30 cellular contexts compared by ENCODE assay signal in genomic region chr5:76670508-76670907, GRCh38. TPM values are rescaled to one million over a fixed set of nuclear protein-coding genes. Genes with fewer than 3 reads are reported as not detected.
"Had no signal": no experiment of that assay in that cellular context is flagged by ENCODE, and none has a peak within 500 bp of the region (broad histone marks: within the 10 kb centered on the region; RNA-seq: fewer than 3 reads in every experiment).

No MANE protein-coding gene starts in this region.

- ATAC-seq: gastrocnemius medialis, left cardiac atrium, psoas muscle had no signal

- H3K4me1 Mint-ChIP-seq: activated CD4-positive, alpha-beta memory T cell treated with anti-CD3 and anti-CD28 coated beads, Interleukin-2, amount 10 ng/mL, durations not matched to agents 7 days and 5 days; activated CD4-positive, alpha-beta T cell treated with anti-CD3 and anti-CD28 coated beads, Interleukin-2, amount 10 ng/mL, durations not matched to agents 7 days and 5 days; activated naive CD8-positive, alpha-beta T cell treated with anti-CD3 and anti-CD28 coated beads for 36 hours; brain; naive B cell; neural progenitor cell had no signal

- DNase-seq: activated CD4-positive, alpha-beta memory T cell treated with anti-CD3 and anti-CD28 coated beads, Interleukin-2, amount 10 ng/mL, durations not matched to agents 7 days and 5 days; activated CD4-positive, alpha-beta T cell treated with anti-CD3 and anti-CD28 coated beads for 1 hour; activated CD4-positive, alpha-beta T cell treated with anti-CD3 and anti-CD28 coated beads, Interleukin-2, amount 10 ng/mL, durations not matched to agents 7 days and 5 days; activated CD8-positive, alpha-beta memory T cell treated with anti-CD3 and anti-CD28 coated beads, Interleukin-2, amount 50 U/mL, for 48 hours; activated naive CD4-positive, alpha-beta T cell; activated naive CD8-positive, alpha-beta T cell treated with anti-CD3 and anti-CD28 coated beads for 36 hours; activated T-cell treated with anti-CD3 and anti-CD28 coated beads, Interleukin-2, amount 50 U/mL, for 24 hours; adrenal gland; cerebellar nuclear complex; colonic mucosa; effector CD8-positive, alpha-beta T cell; gastrocnemius medialis; glutamatergic neuron; islet precursor cell; left cardiac atrium; mammary epithelial cell; naive B cell; occipital lobe; psoas muscle; sigmoid colon; small intestine; stimulated activated CD4-positive, alpha-beta T cell treated with anti-CD3 and anti-CD28 coated beads, Interleukin-4, amount 100 ng/mL, for 4 hours; stimulated activated naive CD4-positive, alpha-beta T cell; T1000 had no signal

- FAIRE-seq: endometrium, small intestine had no signal

- H3K27ac Mint-ChIP-seq: activated CD4-positive, alpha-beta memory T cell treated with anti-CD3 and anti-CD28 coated beads, Interleukin-2, amount 10 ng/mL, durations not matched to agents 7 days and 5 days; activated CD4-positive, alpha-beta T cell treated with anti-CD3 and anti-CD28 coated beads, Interleukin-2, amount 10 ng/mL, durations not matched to agents 7 days and 5 days; activated naive CD8-positive, alpha-beta T cell treated with anti-CD3 and anti-CD28 coated beads for 36 hours; brain; naive B cell; neural progenitor cell; T-helper 1 cell treated with Interleukin-12 subunit alpha and Interleukin-12 subunit beta and Interleukin-4 antibody, amounts not matched to agents 30 μg/mL and 1 μg/mL, for 36 hours had no signal

- H3K27me3 Mint-ChIP-seq: activated CD4-positive, alpha-beta memory T cell treated with anti-CD3 and anti-CD28 coated beads, Interleukin-2, amount 10 ng/mL, durations not matched to agents 7 days and 5 days; activated CD4-positive, alpha-beta T cell treated with anti-CD3 and anti-CD28 coated beads, Interleukin-2, amount 10 ng/mL, durations not matched to agents 7 days and 5 days; activated naive CD8-positive, alpha-beta T cell treated with anti-CD3 and anti-CD28 coated beads for 36 hours; activated T-cell treated with anti-CD3 and anti-CD28 coated beads, Interleukin-2, amount 50 U/mL, for 24 hours; naive B cell had no signal

- H3K9me3 Mint-ChIP-seq: activated CD4-positive, alpha-beta memory T cell treated with anti-CD3 and anti-CD28 coated beads, Interleukin-2, amount 10 ng/mL, durations not matched to agents 7 days and 5 days; activated CD4-positive, alpha-beta T cell treated with anti-CD3 and anti-CD28 coated beads, Interleukin-2, amount 10 ng/mL, durations not matched to agents 7 days and 5 days; activated naive CD8-positive, alpha-beta T cell treated with anti-CD3 and anti-CD28 coated beads for 36 hours; activated T-cell treated with anti-CD3 and anti-CD28 coated beads, Interleukin-2, amount 50 U/mL, for 24 hours; brain; naive B cell; neural progenitor cell; T-helper 1 cell treated with Interleukin-12 subunit alpha and Interleukin-12 subunit beta and Interleukin-4 antibody, amounts not matched to agents 30 μg/mL and 1 μg/mL, for 36 hours had no signal

- H3K4me3 Mint-ChIP-seq: activated CD4-positive, alpha-beta memory T cell treated with anti-CD3 and anti-CD28 coated beads, Interleukin-2, amount 10 ng/mL, durations not matched to agents 7 days and 5 days; activated CD4-positive, alpha-beta T cell treated with anti-CD3 and anti-CD28 coated beads, Interleukin-2, amount 10 ng/mL, durations not matched to agents 7 days and 5 days; activated naive CD8-positive, alpha-beta T cell treated with anti-CD3 and anti-CD28 coated beads for 36 hours; activated T-cell treated with anti-CD3 and anti-CD28 coated beads, Interleukin-2, amount 50 U/mL, for 24 hours; brain; naive B cell; neural progenitor cell; T-helper 1 cell treated with Interleukin-12 subunit alpha and Interleukin-12 subunit beta and Interleukin-4 antibody, amounts not matched to agents 30 μg/mL and 1 μg/mL, for 36 hours had no signal

RNA-seq across cellular contexts. Expression of gene F2RL2, which starts 47.3 kb away (rescaled TPM):
- total RNA-seq: activated CD4-positive, alpha-beta memory T cell treated with anti-CD3 and anti-CD28 coated beads, Interleukin-2, amount 10 ng/mL, durations not matched to agents 7 days and 5 days; activated CD4-positive, alpha-beta T cell treated with anti-CD3 and anti-CD28 coated beads, Interleukin-2, amount 10 ng/mL, durations not matched to agents 7 days and 5 days; activated naive CD8-positive, alpha-beta T cell treated with anti-CD3 and anti-CD28 coated beads for 36 hours; ascending aorta; gastrocnemius medialis; psoas muscle; ureter had no signal
